ENCODE assay signal across 23 cellular contexts in the genomic region with DNA sequence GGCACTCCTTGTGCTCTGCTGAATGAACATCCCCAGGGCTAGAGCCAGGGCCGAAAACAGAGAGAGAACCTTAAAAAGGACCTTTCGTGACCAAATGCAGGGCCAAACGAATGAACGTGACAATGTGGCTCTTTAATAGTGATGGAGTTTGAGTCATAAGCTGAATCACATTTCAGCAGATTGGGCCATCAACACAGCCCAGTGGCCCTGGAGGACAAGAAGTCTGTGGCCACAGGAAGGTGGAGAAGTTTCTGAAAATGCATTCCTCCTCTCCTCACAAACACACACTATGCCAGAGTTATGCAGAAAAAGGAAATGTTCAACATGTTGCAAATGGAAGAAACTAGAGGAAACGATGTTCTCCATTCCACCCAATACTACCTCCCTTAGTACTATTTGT.
"Had no signal": no experiment of that assay in that cellular context is flagged by ENCODE, and none has a peak within 500 bp of the region (broad histone marks: within the 10 kb centered on the region; RNA-seq: fewer than 3 reads in every experiment).

No MANE protein-coding gene starts in this region.

- H3K4me3 ChIP-seq: cardiac muscle cell, esophagus squamous epithelium, heart right ventricle, right lobe of liver, stomach, suprapubic skin, tibial nerve had no signal

- H3K9me3 ChIP-seq: esophagus squamous epithelium, right lobe of liver, stomach, suprapubic skin, tibial nerve had no signal

- ATAC-seq: activated naive CD8-positive, alpha-beta T cell treated with anti-CD3 and anti-CD28 coated beads, Interleukin-2, amount 50 U/mL, for 24 hours; heart right ventricle; left cardiac atrium; natural killer cell treated with Interleukin-12 subunit alpha and Interleukin-12 subunit beta and Interleukin-15 and Interleukin-18, amount 100 ng/mL, for 72 hours; right lobe of liver; stimulated activated memory B cell treated with anti-CD40 and anti-IgM and Interleukin-4, amounts not matched to agents 10 μg/mL and 1 μg/mL and 100 μg/mL, for 72 hours had no signal

- H3K27ac ChIP-seq: cardiac muscle cell, esophagus squamous epithelium, heart right ventricle, parathyroid adenoma, right lobe of liver, stomach, suprapubic skin, tibial nerve had no signal

- H2AFZ ChIP-seq: parathyroid adenoma had no signal

- H3K27me3 ChIP-seq: cardiac muscle cell, right lobe of liver, stomach, suprapubic skin, tibial nerve had no signal

- H3K9ac ChIP-seq: parathyroid adenoma had no signal

- DNase-seq: activated CD4-positive, alpha-beta memory T cell treated with anti-CD3 and anti-CD28 coated beads for 36 hours; activated CD4-positive, alpha-beta T cell treated with anti-CD3 and anti-CD28 coated beads for 48 hours; activated gamma-delta T cell; activated naive CD4-positive, alpha-beta T cell treated with anti-CD3 and anti-CD28 coated beads, Interleukin-2, amount 50 U/mL, for 16 hours; activated naive CD8-positive, alpha-beta T cell treated with anti-CD3 and anti-CD28 coated beads, Interleukin-2, amount 50 U/mL, for 24 hours; cortex of kidney; endodermal cell; esophagus squamous epithelium; heart right ventricle; islet precursor cell; left cardiac atrium; nucleus accumbens; right lobe of liver; small intestine; stimulated activated CD4-positive, alpha-beta T cell treated with anti-CD3 and anti-CD28 coated beads, Interleukin-15, amount 100 ng/mL, for 24 hours; stomach; T1000 had no signal

- H3K4me1 ChIP-seq: esophagus squamous epithelium, parathyroid adenoma, right lobe of liver, stomach, suprapubic skin had no signal

- H3K36me3 ChIP-seq: cardiac muscle cell, esophagus squamous epithelium, heart right ventricle, right lobe of liver, stomach, suprapubic skin, tibial nerve had no signal

- H3K79me2 ChIP-seq: parathyroid adenoma had no signal
